Comparison of ENCODE assay signal across 9 cellular contexts in the genomic region with DNA sequence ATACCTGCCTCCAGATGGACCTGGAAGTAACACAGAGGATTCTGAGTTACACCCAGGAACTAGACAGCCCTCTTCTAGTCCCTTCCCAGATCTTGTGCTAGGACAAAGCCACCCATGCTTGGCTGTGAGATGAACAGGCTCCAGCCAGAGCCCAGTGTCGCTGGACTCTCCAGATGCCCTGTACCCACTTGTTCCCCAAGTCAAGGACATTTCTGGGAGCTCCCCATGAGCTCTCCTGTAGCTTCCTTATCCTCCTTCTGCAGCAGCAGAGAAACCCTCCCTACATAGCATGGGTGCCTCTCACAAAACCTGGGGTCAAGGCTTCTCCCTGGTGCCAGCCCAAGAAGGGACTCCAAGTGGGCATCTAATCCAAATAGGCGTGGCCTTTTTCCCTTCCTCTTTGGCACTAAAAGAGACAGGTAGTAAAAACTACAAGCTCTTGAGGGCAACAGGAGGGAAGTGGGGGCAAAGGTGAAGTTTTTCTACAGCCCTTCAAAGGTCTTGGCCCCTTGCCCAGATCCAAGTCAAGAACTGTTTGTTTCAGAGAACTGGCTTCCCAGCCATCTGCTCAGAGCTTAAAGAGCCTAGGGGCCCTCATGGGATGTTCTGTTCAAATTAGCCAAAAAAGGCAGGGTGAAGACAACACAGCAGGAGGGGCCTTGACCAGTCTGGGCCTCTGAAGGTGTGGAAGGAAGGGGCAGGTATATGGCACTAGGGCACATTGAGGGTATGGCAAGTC.
DNase-seq lines count a peak whose midpoint lies in the region; ATAC-seq lines count a peak whose summit lies in the region.
"Had no signal": no experiment of that assay in that cellular context is flagged by ENCODE, and none has a peak within 500 bp of the region (broad histone marks: within the 10 kb centered on the region; RNA-seq: fewer than 3 reads in every experiment).

No MANE protein-coding gene starts in this region.

- ATAC-seq in HG03159 (IDR thresholded peaks at IDR 0.05; ENCODE audit: unreplicated experiment) (no peak), HG03108 (IDR thresholded peaks at IDR 0.05; ENCODE audit: unreplicated experiment) (no peak)

- DNase-seq in COLO829 (ENCODE audit: low spot score) (peak; percentile 30), NCI-H1092 (lab: John Stamatoyannopoulos, UW) (peak; percentile 55), NCI-H82 treated with DMSO at 0.1 percent for 48 hours (lab: John Stamatoyannopoulos, UW; ENCODE audit: unreplicated experiment) (peak; percentile 42), iris pigment epithelial cell (ENCODE audit: low read depth) (peak; percentile 53), NOMO-1 treated with DMSO at 0.1 percent for 48 hours (lab: John Stamatoyannopoulos, UW; ENCODE audit: unreplicated experiment) (no peak)
- DNase-seq in activated naive CD4-positive, alpha-beta T cell treated with Interleukin-2 at 50 U/mL for 16 hours = no peak
- DNase-seq: effector CD8-positive, alpha-beta T cell had no signal

Comparison
In these comparisons a context has a peak if more than half of its experiments do, and no peak if none do; other contexts are left out.
1. DNase-seq: peak in COLO829 (single experiment), NCI-H1092 (single experiment), NCI-H82 treated with DMSO at 0.1 percent for 48 hours (single experiment) and iris pigment epithelial cell (single experiment); none in NOMO-1 treated with DMSO at 0.1 percent for 48 hours (single experiment) and activated naive CD4-positive, alpha-beta T cell treated with Interleukin-2 at 50 U/mL for 16 hours (single experiment).